ENCODE assay signal across 8 cellular contexts in the genomic region with DNA sequence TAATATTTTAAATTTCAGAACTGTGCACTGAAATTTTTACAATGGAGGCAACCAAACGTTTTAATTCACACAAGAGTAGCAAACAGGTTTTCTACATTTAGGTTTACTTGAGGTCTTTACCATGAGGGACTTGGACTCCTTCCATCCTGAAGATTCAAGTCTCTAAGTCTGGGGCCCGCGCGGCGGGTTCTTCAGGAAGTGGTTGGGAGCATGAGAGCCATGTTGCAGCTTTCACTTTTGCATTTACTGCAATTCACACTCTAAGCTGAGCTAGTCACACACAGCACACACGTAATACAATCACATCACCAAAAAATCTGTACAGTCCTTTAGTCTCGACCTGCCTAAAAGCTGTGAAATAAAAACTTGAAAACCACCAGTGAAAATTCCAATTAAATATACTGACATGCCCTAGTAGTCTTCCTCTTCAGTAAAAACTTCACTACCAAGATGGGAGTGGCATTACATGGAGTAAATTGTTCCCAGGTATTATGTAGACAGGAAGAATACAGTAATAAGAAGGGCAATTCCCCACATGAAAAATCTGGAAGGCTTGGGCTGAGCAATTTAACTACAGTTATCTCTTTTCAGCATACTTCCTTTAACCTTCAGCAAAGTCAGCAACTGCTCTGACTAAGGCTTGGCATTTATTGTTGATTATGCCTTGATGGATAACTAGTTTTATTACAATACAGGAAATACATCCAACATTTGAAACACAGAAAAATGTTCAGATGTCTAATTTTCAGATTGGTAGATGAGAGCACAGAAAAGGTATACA.
DNase-seq lines count a peak whose midpoint lies in the region; ATAC-seq, FAIRE-seq and TF ChIP-seq lines count a peak whose summit lies in the region.

No MANE protein-coding gene starts in this region.

- peak in 1 of 2 experiments; percentile 7 for DNase-seq in Caco-2
- peak; percentile 58 for DNase-seq in HFFc6
- DNase-seq in SK-N-MC (ENCODE audit: low read depth, low spot score) = no peak
- DNase-seq in GM12878 (ENCODE audit: low read depth, low spot score) = no peak
- peak; percentile 59 for DNase-seq in lower lobe of right lung
- DNase-seq in upper lobe of left lung = peak; percentile 29 to 50
- no peak for DNase-seq in NCI-H446 (lab: John Stamatoyannopoulos, UW)

- no peaks in the 10 kb centered on the region for H4K20me1 ChIP-seq in GM12878 (ENCODE audit: control insufficient read depth, insufficient read depth)

- BruUV-seq in Caco-2 (replicated peaks; lab: Mats Ljungman, UMichigan) = no TSS peak
- BruUV-seq in GM12878 (replicated peaks; lab: Mats Ljungman, UMichigan) = no TSS peak

- ATAC-seq in GM12878 = peak; percentile 57
- peak; percentile 48 to 58 for ATAC-seq in lower lobe of right lung
- no peak for ATAC-seq in upper lobe of left lung (ENCODE audit: low FRiP score in 2 of 2)
- ATAC-seq in HG02970 (IDR thresholded peaks at IDR 0.05; ENCODE audit: low FRiP score, unreplicated experiment) = no peak

- H3K9me3 ChIP-seq in Caco-2 (no peaks in the 10 kb centered on the region), SK-N-MC (ENCODE audit: low read depth, low read length) (no peaks in the 10 kb centered on the region), GM12878 (replicated peaks; ENCODE audit: control insufficient read depth, insufficient read depth, low read length) (no peaks in the 10 kb centered on the region), lower lobe of right lung (no peaks in the 10 kb centered on the region), upper lobe of left lung (no peaks in the 10 kb centered on the region)

- TF ChIP-seq CTCF in Caco-2 (IDR thresholded peaks at IDR 0.05; ENCODE audit: insufficient read depth in 1 of 2, low read depth in 1 of 2, low read length in 1 of 2, severe bottlenecking in 1 of 2, unreplicated experiment in 1 of 2) = no peak
- TF ChIP-seq CTCF in HFFc6 (IDR thresholded peaks at IDR 0.05) = no peak
- no peak for TF ChIP-seq CTCF in GM12878 (IDR thresholded peaks at IDR 0.05 in 2 of 3, conservative IDR thresholded peaks at IDR 0.05 in 1 of 3; ENCODE audit: control insufficient read depth in 2 of 3, extremely low read depth in 1 of 3, insufficient read depth in 1 of 3, low read depth in 3 of 3, low read length in 3 of 3)
- TF ChIP-seq CTCF in lower lobe of right lung (IDR thresholded peaks at IDR 0.05) = no peak
- no peak for TF ChIP-seq CTCF in upper lobe of left lung (IDR thresholded peaks at IDR 0.05)

- H2AFZ ChIP-seq in GM12878 (ENCODE audit: control insufficient read depth, low read depth, low read length) = peak overlapping the region; percentile 41

- in situ Hi-C loops in GM12878 (cut with MboI) = loop anchor here (25.0 kb wide), 1 partner anchor 884 kb away; no protein-coding TSS in a partner anchor

- no peak for TF ChIP-seq POLR2A in GM12878 (IDR thresholded peaks at IDR 0.05; ENCODE audit: low read depth, low read length)
- no peak for TF ChIP-seq POLR2A in upper lobe of left lung (IDR thresholded peaks at IDR 0.05)

- FAIRE-seq in GM12878 (lab: Jason Lieb, UNC) = peak; percentile 7

- H3K9ac ChIP-seq in SK-N-MC (ENCODE audit: insufficient read length) (peak overlapping the region; percentile 54), GM12878 (ENCODE audit: control insufficient read depth, insufficient read depth, low read length) (no peak overlapping the region)

- H3K4me3 ChIP-seq in Caco-2 (ENCODE audit: low read depth, low read length) (peak overlapping the region; percentile 12; the same call in 1 of the 2 replicates), SK-N-MC (peak overlapping the region; percentile 67), GM12878 (no peak overlapping the region), lower lobe of right lung (peak overlapping the region; percentile 57), upper lobe of left lung (peak overlapping the region in 3 of 4 donors; percentile 31 to 54 (median 49))

- H3K27me3 Mint-ChIP-seq in Caco-2 (ENCODE audit: insufficient read depth, unreplicated experiment) = no peaks in the 10 kb centered on the region
- peaks cover 36% of the 10 kb centered on the region for H3K27me3 Mint-ChIP-seq in HFFc6 (ENCODE audit: insufficient read depth)

- no peak for TF ChIP-seq RAD21 in GM12878 (IDR thresholded peaks at IDR 0.05; ENCODE audit: insufficient read depth, low read depth, low read length)

- H3K4me1 Mint-ChIP-seq in Caco-2 (ENCODE audit: low read depth, unreplicated experiment) (peaks cover 7% of the 10 kb centered on the region), HFFc6 (ENCODE audit: low read depth) (peaks cover 58% of the 10 kb centered on the region)

- POLR2A ChIA-PET in Caco-2 (lab: Charles Lee) = no interaction called here
- POLR2A ChIA-PET in GM12878 (lab: Charles Lee) = interaction anchor here (2.1 kb wide), 1 partner anchor 14 kb away, joined by 9 read pairs; no protein-coding TSS in a partner anchor

- SMC1A ChIA-PET in GM12878 (lab: Charles Lee; ENCODE audit: uncharacterized antibody, unreplicated experiment) = interaction anchor here (0.8 to 1.4 kb wide), 5 partner anchors 16 to 24 kb away, joined by 3 to 6 read pairs (median 4); no protein-coding TSS in a partner anchor

- H3K4me2 ChIP-seq in GM12878 (ENCODE audit: control insufficient read depth, insufficient read depth) = peak overlapping the region; percentile 12

- intact Hi-C loops in Caco-2 (cut with micrococcal nuclease; ENCODE audit: unreplicated experiment) = no loop called here
- intact Hi-C loops in GM12878 (cut with micrococcal nuclease; ENCODE audit: unreplicated experiment) = no loop called here
- intact Hi-C loops in lower lobe of right lung (cut with DNase I) = no loop called here

- peak in 1 of 2 experiments; percentile 47; a peak in 2 of 4 replicates for TF ChIP-seq EP300 in GM12878 (IDR thresholded peaks at IDR 0.05; ENCODE audit: borderline replicate concordance in 1 of 2, control insufficient read depth in 1 of 2, low read depth in 2 of 2, low read length in 2 of 2)
- TF ChIP-seq EP300 in upper lobe of left lung (IDR thresholded peaks at IDR 0.05) = no peak

- H3K4me1 ChIP-seq in Caco-2 (peaks cover 19% of the 10 kb centered on the region), GM12878 (ENCODE audit: control insufficient read depth, insufficient read depth, low read length) (peaks cover 4% of the 10 kb centered on the region), lower lobe of right lung (peaks cover 26% of the 10 kb centered on the region), upper lobe of left lung (peaks cover 7 to 10% (median 9%) of the 10 kb centered on the region in 4 donors)

- H3K36me3 ChIP-seq in Caco-2 (ENCODE audit: control insufficient read depth, insufficient read depth, low read length) (no peaks in the 10 kb centered on the region), SK-N-MC (ENCODE audit: insufficient read depth, low read length) (no peaks in the 10 kb centered on the region), GM12878 (ENCODE audit: control insufficient read depth in 2 of 2, insufficient read depth in 2 of 2, low read length in 1 of 2) (no peaks in the 10 kb centered on the region), lower lobe of right lung (no peaks in the 10 kb centered on the region), upper lobe of left lung (no peaks in the 10 kb centered on the region)

- H3K27ac ChIP-seq in SK-N-MC = peak overlapping the region; percentile 92
- H3K27ac ChIP-seq in GM12878 (ENCODE audit: control insufficient read depth, insufficient read depth) = peak overlapping the region; percentile 2; the same call in 1 of the 2 replicates
- H3K27ac ChIP-seq in lower lobe of right lung = peak overlapping the region; percentile 84
- H3K27ac ChIP-seq in upper lobe of left lung = peak overlapping the region; percentile 84 to 85 (median 85)

- H3K79me2 ChIP-seq in GM12878 (ENCODE audit: control insufficient read depth, insufficient read depth, low read length) = no peaks in the 10 kb centered on the region

- H3K9me3 Mint-ChIP-seq in Caco-2 (ENCODE audit: unreplicated experiment) (no peaks in the 10 kb centered on the region), HFFc6 (peaks cover 29% of the 10 kb centered on the region)

- H3K27me3 ChIP-seq in Caco-2 (replicated peaks; ENCODE audit: control insufficient read depth, insufficient read depth, low read length) = no peaks in the 10 kb centered on the region
- 0 out of 4 replicates have a peak, but pooled peaks cover 0 to 3% of the 10 kb centered on the region in 2 experiments for H3K27me3 ChIP-seq in GM12878 (replicated peaks in 1 of 2; ENCODE audit: control insufficient read depth in 2 of 2, insufficient read depth in 2 of 2, low read length in 1 of 2)
- H3K27me3 ChIP-seq in lower lobe of right lung (ENCODE audit: low read depth) = no peaks in the 10 kb centered on the region
- no peaks in the 10 kb centered on the region for H3K27me3 ChIP-seq in upper lobe of left lung

- under 1% methylated on average over 7 of the region's 7 CpGs for WGBS in GM12878 (ENCODE audit: insufficient coverage, insufficient replicate concordance, low lambda C conversion rate, missing lambda C conversion rate)
- WGBS in upper lobe of left lung, 2 donors = 10 to 24% methylated on average over 7 of the region's 7 CpGs

- H3K4me3 Mint-ChIP-seq in Caco-2 (ENCODE audit: unreplicated experiment) (peak overlapping the region; percentile 85), HFFc6 (peak overlapping the region; percentile 97)

- H3K27ac Mint-ChIP-seq in Caco-2 (ENCODE audit: unreplicated experiment) (peak overlapping the region; percentile 93), HFFc6 (peak overlapping the region; percentile 99)

- H3K36me3 Mint-ChIP-seq in Caco-2 (ENCODE audit: insufficient read depth, unreplicated experiment) = peaks cover 12% of the 10 kb centered on the region
- peaks cover 47% of the 10 kb centered on the region for H3K36me3 Mint-ChIP-seq in HFFc6 (ENCODE audit: low read depth)

- RAD21 ChIA-PET in GM12878 (lab: Charles Lee; ENCODE audit: unreplicated experiment) = interaction anchor here (1.6 kb wide), 1 partner anchor 13 kb away, joined by 5 read pairs; no protein-coding TSS in a partner anchor

- CTCF ChIA-PET in Caco-2 (lab: Charles Lee) (no interaction called here), GM12878 (lab: Yijun Ruan, JAX) (interaction anchor here (1.0 kb wide), 2 partner anchors 28 to 30 kb away, joined by 3 read pairs; no protein-coding TSS in a partner anchor)

TF ChIP-seq in GM12878, 131 proteins besides CTCF, POLR2A, EP300 and RAD21 (continues in another document):
- TF ChIP-seq YY1 (IDR thresholded peaks at IDR 0.05; ENCODE audit: low read depth, low read length) (peak; percentile 50; the same call in 1 of the 2 replicates), ATF7 (IDR thresholded peaks at IDR 0.05; ENCODE audit: low read depth) (peak; percentile 58; the same call in 1 of the 2 replicates)

Comparison
In these comparisons a context has a peak if more than half of its experiments do, and no peak if none do; other contexts are left out.
1. DNase-seq: peak in HFFc6 (single experiment), lower lobe of right lung (single experiment) and upper lobe of left lung (2 of 2); none in SK-N-MC (single experiment), GM12878 (single experiment) and NCI-H446 (0 of 2).
2. H3K27ac ChIP-seq: peak in every context shown above with its lines; median percentile 92 in SK-N-MC; 85 in upper lobe of left lung; 84 in lower lobe of right lung; 2 in GM12878.
3. ATAC-seq: peak in GM12878 (single experiment) and lower lobe of right lung (2 of 2); none in upper lobe of left lung (0 of 2) and HG02970 (single experiment).